Comparison of ENCODE assay signal across 13 cellular contexts in genomic region chr2:237213325-237214040, GRCh38.
A peak's percentile ranks its signal among the peaks of the same experiment; 100 is the strongest.
DNase-seq lines count a peak whose midpoint lies in the region; ATAC-seq and TF ChIP-seq lines count a peak whose summit lies in the region.
"Had no signal": no experiment of that assay in that cellular context is flagged by ENCODE, and none has a peak within 500 bp of the region (broad histone marks: within the 10 kb centered on the region; RNA-seq: fewer than 3 reads in every experiment).

No MANE protein-coding gene starts in this region.

- H3K4me3 Mint-ChIP-seq in activated CD4-positive, alpha-beta T cell treated with anti-CD3 and anti-CD28 coated beads, Interleukin-2, amount 10 ng/mL, durations not matched to agents 24 days and 14 days = no peak overlapping the region
- H3K4me3 Mint-ChIP-seq: activated naive CD4-positive, alpha-beta T cell treated with anti-CD3 and anti-CD28 coated beads for 36 hours; CD8-positive, alpha-beta memory T cell had no signal

- DNase-seq in GM23248 = peak; percentile 94
- DNase-seq in amniotic epithelial cell (ENCODE audit: low read depth) = peak; percentile 90
- DNase-seq in left ventricle myocardium inferior = peak; percentile 58
- DNase-seq in sciatic nerve (ENCODE audit: low spot score) = no peak
- no peak for DNase-seq in substantia nigra (lab: John Stamatoyannopoulos, UW)
- no peak for DNase-seq in occipital lobe (lab: John Stamatoyannopoulos, UW)
- DNase-seq in coronary artery (ENCODE audit: low spot score) = no peak
- no peak for DNase-seq in activated CD4-positive, alpha-beta T cell treated with anti-CD3 and anti-CD28 coated beads, Interleukin-2, amount 10 ng/mL, durations not matched to agents 24 days and 14 days
- DNase-seq: activated naive CD4-positive, alpha-beta T cell treated with anti-CD3 and anti-CD28 coated beads for 36 hours; CD8-positive, alpha-beta memory T cell; NK-92 treated with Interleukin-12 subunit alpha and Interleukin-12 subunit beta, amount 100 ng/mL, for 24 hours; stimulated activated CD4-positive, alpha-beta T cell treated with anti-CD3 and anti-CD28 coated beads, Interleukin-4, amount 100 ng/mL, for 1 hour had no signal

- H3K4me2 ChIP-seq in GM23248 (ENCODE audit: unreplicated experiment) = peak overlapping the region; percentile 24

- H3K4me3 ChIP-seq in GM23248 = no peak overlapping the region
- no peak overlapping the region for H3K4me3 ChIP-seq in left ventricle myocardium inferior
- H3K4me3 ChIP-seq in coronary artery = no peak overlapping the region

- no peaks in the 10 kb centered on the region for H3K9me2 ChIP-seq in GM23248 (ENCODE audit: insufficient read depth)

- H3K9ac ChIP-seq in GM23248 = peak overlapping the region; percentile 74

- no peaks in the 10 kb centered on the region for H3K27me3 Mint-ChIP-seq in activated CD4-positive, alpha-beta T cell treated with anti-CD3 and anti-CD28 coated beads, Interleukin-2, amount 10 ng/mL, durations not matched to agents 24 days and 14 days

- 11 to 12% methylated on average over 10 of the region's 10 CpGs for WGBS in GM23248 (ENCODE audit: low coverage in 1 of 2, low lambda C conversion rate in 2 of 2, missing lambda C conversion rate in 2 of 2), 2 experiments

- no peaks in the 10 kb centered on the region for H3K36me3 Mint-ChIP-seq in activated CD4-positive, alpha-beta T cell treated with anti-CD3 and anti-CD28 coated beads, Interleukin-2, amount 10 ng/mL, durations not matched to agents 24 days and 14 days (ENCODE audit: low read depth)
- H3K36me3 Mint-ChIP-seq: CD8-positive, alpha-beta memory T cell had no signal

- H2AFZ ChIP-seq in GM23248 = no peak overlapping the region

- H3K4me1 ChIP-seq in GM23248 (ENCODE audit: insufficient read depth) (peaks cover 39% of the 10 kb centered on the region), left ventricle myocardium inferior (peaks cover 24% of the 10 kb centered on the region)

- in situ Hi-C loops in GM23248 (cut with MboI) = no loop called here

- H3K9me3 ChIP-seq in GM23248 (ENCODE audit: low read depth) (no peaks in the 10 kb centered on the region), left ventricle myocardium inferior (replicated peaks) (no peaks in the 10 kb centered on the region)

- H3K36me3 ChIP-seq in GM23248 (ENCODE audit: low read depth) (no peaks in the 10 kb centered on the region), left ventricle myocardium inferior (no peaks in the 10 kb centered on the region)

- H3K27me3 ChIP-seq in GM23248 (replicated peaks; ENCODE audit: insufficient read depth) (no peaks in the 10 kb centered on the region), left ventricle myocardium inferior (ENCODE audit: low read depth) (no peaks in the 10 kb centered on the region)

- H3K9me3 Mint-ChIP-seq in activated CD4-positive, alpha-beta T cell treated with anti-CD3 and anti-CD28 coated beads, Interleukin-2, amount 10 ng/mL, durations not matched to agents 24 days and 14 days = no peaks in the 10 kb centered on the region
- H3K9me3 Mint-ChIP-seq: activated naive CD4-positive, alpha-beta T cell treated with anti-CD3 and anti-CD28 coated beads for 36 hours; CD8-positive, alpha-beta memory T cell had no signal

- H3K27ac Mint-ChIP-seq in activated CD4-positive, alpha-beta T cell treated with anti-CD3 and anti-CD28 coated beads, Interleukin-2, amount 10 ng/mL, durations not matched to agents 24 days and 14 days = no peak overlapping the region
- H3K27ac Mint-ChIP-seq: activated naive CD4-positive, alpha-beta T cell treated with anti-CD3 and anti-CD28 coated beads for 36 hours; CD8-positive, alpha-beta memory T cell had no signal

- peaks cover 50% of the 10 kb centered on the region for H3F3A ChIP-seq in GM23248 (ENCODE audit: insufficient read depth)

- H3K4me1 Mint-ChIP-seq in activated CD4-positive, alpha-beta T cell treated with anti-CD3 and anti-CD28 coated beads, Interleukin-2, amount 10 ng/mL, durations not matched to agents 24 days and 14 days = no peaks in the 10 kb centered on the region
- H3K4me1 Mint-ChIP-seq: CD8-positive, alpha-beta memory T cell had no signal

- no peaks in the 10 kb centered on the region for H3K79me2 ChIP-seq in GM23248 (ENCODE audit: insufficient read depth)

- TF ChIP-seq CTCF in left ventricle myocardium inferior (IDR thresholded peaks at IDR 0.05; ENCODE audit: borderline replicate concordance) (no peak), coronary artery (IDR thresholded peaks at IDR 0.05) (no peak)

- no peaks in the 10 kb centered on the region for H4K20me1 ChIP-seq in GM23248 (ENCODE audit: insufficient read depth)

- peak; percentile 89 for ATAC-seq in sciatic nerve
- ATAC-seq: activated CD4-positive, CD25-positive, alpha-beta regulatory T cell treated with anti-CD3 and anti-CD28 coated beads, Interleukin-2, amount 50 U/mL, for 24 hours had no signal

- intact Hi-C loops in left ventricle myocardium inferior (cut with micrococcal nuclease) = no loop called here
- intact Hi-C loops in sciatic nerve (cut with DNase I) = no loop called here
- intact Hi-C loops in activated CD4-positive, alpha-beta T cell treated with anti-CD3 and anti-CD28 coated beads, Interleukin-2, amount 10 ng/mL, durations not matched to agents 24 days and 14 days (cut with micrococcal nuclease) = no loop called here

- peak overlapping the region; percentile 77 for H3K27ac ChIP-seq in GM23248
- H3K27ac ChIP-seq in left ventricle myocardium inferior (replicated peaks) = peak overlapping the region; percentile 43
- no peak overlapping the region for H3K27ac ChIP-seq in substantia nigra (ENCODE audit: low read depth, low read length, poor library complexity, severe bottlenecking)
- H3K27ac ChIP-seq in coronary artery = no peak overlapping the region

Comparison
In these comparisons a context has a peak if more than half of its experiments do, and no peak if none do; other contexts are left out.
1. DNase-seq: peak in GM23248 (single experiment), amniotic epithelial cell (single experiment) and left ventricle myocardium inferior (single experiment); none in sciatic nerve (single experiment), substantia nigra (0 of 49), occipital lobe (single experiment), coronary artery (single experiment) and activated CD4-positive, alpha-beta T cell treated with anti-CD3 and anti-CD28 coated beads, Interleukin-2, amount 10 ng/mL, durations not matched to agents 24 days and 14 days (single experiment).
2. H3K27ac ChIP-seq: peak in GM23248 (single experiment) and left ventricle myocardium inferior (single experiment); none in substantia nigra (single experiment) and coronary artery (0 of 2).